In the genomic region with DNA sequence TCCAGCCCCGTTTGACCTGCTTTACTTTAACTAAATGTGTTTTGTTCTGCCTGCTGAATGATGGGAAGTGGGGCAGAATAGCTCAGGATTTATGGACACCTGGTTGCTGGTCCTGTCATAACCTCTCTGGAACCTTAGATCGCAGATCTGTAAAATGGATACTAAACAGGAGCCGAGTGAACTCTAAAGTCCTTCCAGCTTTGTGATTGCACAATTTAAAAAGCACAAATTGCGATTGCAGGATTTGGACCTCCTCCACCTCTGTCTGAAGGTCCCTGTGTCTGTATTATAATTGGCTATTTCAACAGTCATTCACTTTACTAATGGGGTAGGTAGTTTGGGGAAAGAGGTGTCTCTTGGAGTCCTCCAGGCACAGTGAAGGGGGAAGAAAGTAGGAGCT, we compare ENCODE assay signal across 30 cellular contexts.
"Had no signal": no experiment of that assay in that cellular context is flagged by ENCODE, and none has a peak within 500 bp of the region (broad histone marks: within the 10 kb centered on the region; RNA-seq: fewer than 3 reads in every experiment).

No MANE protein-coding gene starts in this region.

- H3K9me3 Mint-ChIP-seq: activated naive CD4-positive, alpha-beta T cell treated with anti-CD3 and anti-CD28 coated beads, Interleukin-2, amount 10 ng/mL, durations not matched to agents 7 days and 5 days; activated T-helper 1 cell treated with anti-CD3 and anti-CD28 coated beads, Interleukin-12 subunit alpha, Interleukin-12 subunit beta, Interleukin-2, Interleukin-4 antibody, amounts not matched to agents 30 ng/mL and 10 ng/mL and 1 ng/mL, durations not matched to agents 14 hours and 24 hours and 36 hours; effector memory CD8-positive, alpha-beta T cell; mesothelial cell of epicardium; naive B cell; nephron progenitor cell; stimulated activated effector memory CD8-positive, alpha-beta T cell treated with anti-CD3 and anti-CD28 coated beads, Interleukin-12 subunit alpha, Interleukin-12 subunit beta, amount 100 ng/mL, for 72 hours; stimulated activated naive CD8-positive, alpha-beta T cell treated with anti-CD3 and anti-CD28 coated beads, Interleukin-15, Interleukin-2, amounts not matched to agents 100 ng/mL and 50 ng/mL, for 24 hours; T-helper 2 cell treated with Interferon-gamma antibody and Interleukin-4, amounts not matched to agents 5 μg/mL and 100 μg/mL, for 36 hours had no signal

- DNase-seq: activated CD4-positive, alpha-beta T cell treated with anti-CD3 and anti-CD28 coated beads for 36 hours; activated CD4-positive, alpha-beta T cell treated with anti-CD3 and anti-CD28 coated beads, Interleukin-2, amount 50 U/mL, for 4 hours; activated CD4-positive, CD25-positive, alpha-beta regulatory T cell; activated CD8-positive, alpha-beta memory T cell treated with anti-CD3 and anti-CD28 coated beads, Interleukin-2, amount 50 U/mL, for 4 hours; activated effector memory CD4-positive, alpha-beta T cell treated with anti-CD3 and anti-CD28 coated beads, Interleukin-2, amount 50 U/mL, for 16 hours; activated naive CD4-positive, alpha-beta T cell treated with anti-CD3 and anti-CD28 coated beads, Interleukin-2, amount 10 ng/mL, durations not matched to agents 7 days and 5 days; activated T-cell treated with anti-CD3 and anti-CD28 coated beads, Interleukin-2, amount 50 U/mL, for 1 hour; amygdala; caudate nucleus; effector memory CD8-positive, alpha-beta T cell; erythroblast; left ventricle myocardium superior; mammary epithelial cell; naive B cell; nephron progenitor cell; stimulated activated CD4-positive, alpha-beta T cell treated with anti-CD3 and anti-CD28 coated beads, Interleukin-12 subunit alpha, Interleukin-12 subunit beta, amount 100 ng/mL, for 4 hours; stimulated activated CD4-positive, alpha-beta T cell treated with anti-CD3 and anti-CD28 coated beads, Interleukin-4, amount 100 ng/mL, for 24 hours; T-helper 1 cell; trophoblast cell had no signal

- ATAC-seq: activated CD4-positive, alpha-beta T cell treated with anti-CD3 and anti-CD28 coated beads for 36 hours; effector memory CD8-positive, alpha-beta T cell; gastroesophageal sphincter; left ventricle myocardium superior; sciatic nerve; stimulated activated effector memory CD8-positive, alpha-beta T cell treated with anti-CD3 and anti-CD28 coated beads, Interleukin-12 subunit alpha, Interleukin-12 subunit beta, amount 100 ng/mL, for 72 hours had no signal

- H3K4me3 Mint-ChIP-seq: activated CD4-positive, alpha-beta T cell treated with anti-CD3 and anti-CD28 coated beads for 36 hours; activated naive CD4-positive, alpha-beta T cell treated with anti-CD3 and anti-CD28 coated beads, Interleukin-2, amount 10 ng/mL, durations not matched to agents 7 days and 5 days; activated T-helper 1 cell treated with anti-CD3 and anti-CD28 coated beads, Interleukin-12 subunit alpha, Interleukin-12 subunit beta, Interleukin-2, Interleukin-4 antibody, amounts not matched to agents 30 ng/mL and 10 ng/mL and 1 ng/mL, durations not matched to agents 14 hours and 24 hours and 36 hours; effector memory CD8-positive, alpha-beta T cell; mesothelial cell of epicardium; nephron progenitor cell; stimulated activated effector memory CD8-positive, alpha-beta T cell treated with anti-CD3 and anti-CD28 coated beads, Interleukin-12 subunit alpha, Interleukin-12 subunit beta, amount 100 ng/mL, for 72 hours; stimulated activated naive CD8-positive, alpha-beta T cell treated with anti-CD3 and anti-CD28 coated beads, Interleukin-15, Interleukin-2, amounts not matched to agents 100 ng/mL and 50 ng/mL, for 24 hours; T-helper 2 cell treated with Interferon-gamma antibody and Interleukin-4, amounts not matched to agents 5 μg/mL and 100 μg/mL, for 36 hours had no signal

- H3K4me3 ChIP-seq: gastroesophageal sphincter, hepatocyte, skin epidermis, thoracic aorta had no signal

- H3K27ac Mint-ChIP-seq: activated CD4-positive, alpha-beta T cell treated with anti-CD3 and anti-CD28 coated beads for 36 hours; activated naive CD4-positive, alpha-beta T cell treated with anti-CD3 and anti-CD28 coated beads, Interleukin-2, amount 10 ng/mL, durations not matched to agents 7 days and 5 days; activated T-helper 1 cell treated with anti-CD3 and anti-CD28 coated beads, Interleukin-12 subunit alpha, Interleukin-12 subunit beta, Interleukin-2, Interleukin-4 antibody, amounts not matched to agents 30 ng/mL and 10 ng/mL and 1 ng/mL, durations not matched to agents 14 hours and 24 hours and 36 hours; effector memory CD8-positive, alpha-beta T cell; mesothelial cell of epicardium; nephron progenitor cell; stimulated activated effector memory CD8-positive, alpha-beta T cell treated with anti-CD3 and anti-CD28 coated beads, Interleukin-12 subunit alpha, Interleukin-12 subunit beta, amount 100 ng/mL, for 72 hours; stimulated activated naive CD8-positive, alpha-beta T cell treated with anti-CD3 and anti-CD28 coated beads, Interleukin-15, Interleukin-2, amounts not matched to agents 100 ng/mL and 50 ng/mL, for 24 hours; T-helper 2 cell treated with Interferon-gamma antibody and Interleukin-4, amounts not matched to agents 5 μg/mL and 100 μg/mL, for 36 hours had no signal

- H3K27me3 ChIP-seq: hepatocyte, neutrophil had no signal

- H3K36me3 ChIP-seq: gastroesophageal sphincter, neutrophil, thoracic aorta had no signal

- H3K9me3 ChIP-seq: gastroesophageal sphincter, neutrophil, thoracic aorta had no signal

- H3K27ac ChIP-seq: gastroesophageal sphincter, hepatocyte, neutrophil, thoracic aorta had no signal

- H3K27me3 Mint-ChIP-seq: naive B cell had no signal

- H3K36me3 Mint-ChIP-seq: activated naive CD4-positive, alpha-beta T cell treated with anti-CD3 and anti-CD28 coated beads, Interleukin-2, amount 10 ng/mL, durations not matched to agents 7 days and 5 days; mesothelial cell of epicardium; naive B cell; stimulated activated effector memory CD8-positive, alpha-beta T cell treated with anti-CD3 and anti-CD28 coated beads, Interleukin-12 subunit alpha, Interleukin-12 subunit beta, amount 100 ng/mL, for 72 hours had no signal
